Comparison of ENCODE assay signal across 7 cellular contexts in genomic region chr10:105197960-105198359, GRCh38.
"Had no signal": no experiment of that assay in that cellular context is flagged by ENCODE, and none has a peak within 500 bp of the region (broad histone marks: within the 10 kb centered on the region; RNA-seq: fewer than 3 reads in every experiment).

No MANE protein-coding gene starts in this region.

- H3K4me2 ChIP-seq: KMS-11 had no signal

- DNase-seq: IMR-90, KBM-7, KG1 had no signal

- FAIRE-seq: HTR-8/SVneo, K562 had no signal

- H3K27ac ChIP-seq: HL-60, KMS-11 had no signal

- ATAC-seq: K562 had no signal

- H3K4me3 ChIP-seq: K562 had no signal

- H3K9ac ChIP-seq: KMS-11 had no signal
